16 cellular contexts compared by ENCODE assay signal in the genomic region with DNA sequence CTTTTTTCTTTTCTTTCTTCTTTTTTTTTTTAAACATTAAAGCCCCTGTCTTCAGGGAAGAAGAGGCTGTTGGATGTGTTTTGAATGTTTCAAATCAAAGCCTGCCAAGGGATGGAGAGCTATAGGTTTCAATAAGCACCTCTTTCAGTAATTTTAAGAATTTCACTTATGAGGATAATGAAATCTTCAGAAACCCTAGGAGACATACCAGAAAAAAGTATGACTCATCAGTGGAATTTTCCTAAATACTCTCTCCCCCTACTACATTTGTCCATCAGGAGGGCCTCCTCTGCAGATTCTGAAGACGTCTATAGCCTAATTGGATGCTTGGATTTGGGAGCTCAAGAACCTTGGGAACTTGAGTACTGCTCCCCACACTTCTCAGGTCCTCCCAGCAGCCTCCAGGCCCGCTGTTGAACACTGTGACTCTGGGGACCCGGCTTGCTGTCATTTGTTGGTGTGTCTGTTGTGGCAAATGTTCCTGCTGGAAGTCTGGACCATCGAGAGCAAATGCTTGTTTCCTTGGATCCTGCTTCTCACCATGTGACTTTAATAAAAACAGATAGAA.
DNase-seq lines count a peak whose midpoint lies in the region; ATAC-seq and TF ChIP-seq lines count a peak whose summit lies in the region.
"Had no signal": no experiment of that assay in that cellular context is flagged by ENCODE, and none has a peak within 500 bp of the region (broad histone marks: within the 10 kb centered on the region; RNA-seq: fewer than 3 reads in every experiment).

No MANE protein-coding gene starts in this region.

- DNase-seq in EL (peak; percentile 78), RWPE2 (ENCODE audit: low spot score) (no peak), fibroblast of villous mesenchyme (ENCODE audit: low read depth) (peak; percentile 19), testis (no peak), pons (ENCODE audit: low spot score) (no peak), activated gamma-delta T cell (lab: John Stamatoyannopoulos, UW) (no peak)
- DNase-seq: central memory CD4-positive, alpha-beta T cell; COR-L47; KBM-7; NCI-H146; NCI-H510A; T-helper 2 cell had no signal

- H3K4me1 ChIP-seq in RWPE2 (ENCODE audit: insufficient read depth, poor library complexity, severe bottlenecking): no peaks in the 10 kb centered on the region
- H3K4me1 ChIP-seq in testis: peaks cover 29% of the 10 kb centered on the region
- H3K4me1 ChIP-seq: parathyroid adenoma had no signal

- no peak for TF ChIP-seq CTCF in RWPE2 (IDR thresholded peaks at IDR 0.05; ENCODE audit: poor library complexity, severe bottlenecking)
- TF ChIP-seq CTCF in fibroblast of villous mesenchyme (IDR thresholded peaks at IDR 0.05; ENCODE audit: insufficient read depth, low read depth, low read length): no peak
- no peak for TF ChIP-seq CTCF in testis (IDR thresholded peaks at IDR 0.05)

- H3K27ac ChIP-seq in RWPE2 (ENCODE audit: poor library complexity, severe bottlenecking) (no peak overlapping the region), testis (peak overlapping the region; percentile 54 to 70)
- H3K27ac ChIP-seq: parathyroid adenoma had no signal

- H3K36me3 ChIP-seq in RWPE2 (ENCODE audit: low read depth): no peaks in the 10 kb centered on the region
- H3K36me3 ChIP-seq in testis (ENCODE audit: low read depth, missing control alignments): no peaks in the 10 kb centered on the region

- H3K27me3 ChIP-seq in RWPE2 (ENCODE audit: insufficient read depth, poor library complexity, severe bottlenecking): no peaks in the 10 kb centered on the region
- H3K27me3 ChIP-seq in testis: no peaks in the 10 kb centered on the region

- H3K4me3 ChIP-seq in RWPE2 (ENCODE audit: severe bottlenecking) (no peak overlapping the region), fibroblast of villous mesenchyme (ENCODE audit: low read depth, low read length) (no peak overlapping the region), testis (no peak overlapping the region)

- H3K9me3 ChIP-seq in RWPE2 (ENCODE audit: severe bottlenecking) (no peaks in the 10 kb centered on the region), testis (no peaks in the 10 kb centered on the region)

- 88 to 93% methylated on average over 4 of the region's 4 CpGs for WGBS in testis, 2 donors

- ATAC-seq in RWPE2 (ENCODE audit: low read depth) (0 out of 3 replicates have a peak, but pooled peaks have one; percentile 23), GM18517 (IDR thresholded peaks at IDR 0.05; ENCODE audit: unreplicated experiment) (no peak)
- ATAC-seq: activated CD4-positive, CD25-positive, alpha-beta regulatory T cell treated with anti-CD3 and anti-CD28 coated beads, Interleukin-2, amount 50 U/mL, for 24 hours; Panc1 had no signal

- TF ChIP-seq POLR2A in testis (IDR thresholded peaks at IDR 0.05): no peak

- intact Hi-C loops in testis (cut with DNase I; ENCODE audit: low total_unique reads): loop anchor here (5.0 kb wide), 1 partner anchor 551 kb away; no protein-coding TSS in a partner anchor

Comparison
In these comparisons a context has a peak if more than half of its experiments do, and no peak if none do; other contexts are left out.
1. DNase-seq: peak in EL (single experiment) and fibroblast of villous mesenchyme (single experiment); none in RWPE2 (single experiment), testis (single experiment), pons (single experiment) and activated gamma-delta T cell (single experiment).